In the genomic region with DNA sequence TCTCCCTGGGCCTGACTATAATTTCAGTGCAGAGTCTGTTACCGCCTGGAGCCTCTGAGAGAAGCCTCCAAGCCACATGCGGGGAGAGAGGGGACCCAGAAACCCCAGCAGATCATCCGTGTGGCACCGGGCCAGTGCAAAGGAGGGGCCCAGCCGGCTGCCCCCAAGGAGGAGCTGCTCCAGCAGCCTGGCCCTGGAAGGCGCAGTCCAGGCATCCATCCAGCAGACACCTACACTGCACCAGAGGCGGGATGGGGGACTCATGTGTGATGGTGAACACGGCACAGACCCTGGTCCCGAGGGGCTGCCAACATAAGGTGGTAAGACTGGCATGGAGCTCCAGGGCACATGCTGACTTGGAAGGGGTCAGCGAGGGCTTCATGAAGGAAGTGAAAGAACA, we compare ENCODE assay signal across 21 cellular contexts.
"Had no signal": no experiment of that assay in that cellular context is flagged by ENCODE, and none has a peak within 500 bp of the region (broad histone marks: within the 10 kb centered on the region; RNA-seq: fewer than 3 reads in every experiment).

No MANE protein-coding gene starts in this region.

- H3K27me3 ChIP-seq: heart right ventricle, pancreas, upper lobe of left lung had no signal

- H3K4me3 Mint-ChIP-seq: activated CD8-positive, alpha-beta T cell treated with anti-CD3 and anti-CD28 coated beads, Interleukin-2, amount 10 ng/mL, durations not matched to agents 7 days and 5 days; activated naive CD4-positive, alpha-beta T cell treated with anti-CD3 and anti-CD28 coated beads, Interleukin-2, amount 50 U/mL, for 24 hours; central memory CD8-positive, alpha-beta T cell; effector memory CD8-positive, alpha-beta T cell; WTC11 had no signal

- FAIRE-seq: frontal cortex, islet of Langerhans, pancreas, TTC549 had no signal

- H3K27ac Mint-ChIP-seq: activated CD8-positive, alpha-beta T cell treated with anti-CD3 and anti-CD28 coated beads, Interleukin-2, amount 10 ng/mL, durations not matched to agents 7 days and 5 days; activated naive CD4-positive, alpha-beta T cell treated with anti-CD3 and anti-CD28 coated beads, Interleukin-2, amount 50 U/mL, for 24 hours; effector memory CD8-positive, alpha-beta T cell; WTC11 had no signal

- H3K4me3 ChIP-seq: heart right ventricle, lung, pancreas, upper lobe of left lung had no signal

- H3K9me3 Mint-ChIP-seq: activated naive CD4-positive, alpha-beta T cell treated with anti-CD3 and anti-CD28 coated beads, Interleukin-2, amount 50 U/mL, for 24 hours; central memory CD8-positive, alpha-beta T cell; effector memory CD8-positive, alpha-beta T cell; WTC11 had no signal

- H3K9me3 ChIP-seq: heart right ventricle, pancreas, upper lobe of left lung had no signal

- H3K27me3 Mint-ChIP-seq: activated naive CD4-positive, alpha-beta T cell treated with anti-CD3 and anti-CD28 coated beads, Interleukin-2, amount 50 U/mL, for 24 hours; central memory CD8-positive, alpha-beta T cell; effector memory CD8-positive, alpha-beta T cell had no signal

- DNase-seq: activated CD4-positive, alpha-beta T cell treated with anti-CD3 and anti-CD28 coated beads for 4 hours; activated CD8-positive, alpha-beta memory T cell treated with anti-CD3 and anti-CD28 coated beads, Interleukin-2, amount 50 U/mL, for 4 hours; activated CD8-positive, alpha-beta T cell treated with anti-CD3 and anti-CD28 coated beads, Interleukin-2, amount 10 ng/mL, durations not matched to agents 7 days and 5 days; activated effector memory CD4-positive, alpha-beta T cell treated with anti-CD3 and anti-CD28 coated beads, Interleukin-2, amount 50 U/mL, for 16 hours; activated T-cell treated with anti-CD3 and anti-CD28 coated beads, Interleukin-2, amount 50 U/mL, for 48 hours; dermis blood vessel endothelial cell; effector memory CD8-positive, alpha-beta T cell; heart right ventricle; left colon; midbrain; stimulated activated CD4-positive, alpha-beta T cell treated with anti-CD3 and anti-CD28 coated beads, Interleukin-2, amount 100 ng/mL, for 48 hours; stimulated activated naive CD4-positive, alpha-beta T cell had no signal

- ATAC-seq: activated CD8-positive, alpha-beta T cell treated with anti-CD3 and anti-CD28 coated beads, Interleukin-2, amount 10 ng/mL, durations not matched to agents 7 days and 5 days; effector memory CD8-positive, alpha-beta T cell; heart right ventricle; left colon; pancreas; WTC11 had no signal

- H3K27ac ChIP-seq: heart right ventricle, pancreas, upper lobe of left lung had no signal
